19 cellular contexts compared by ENCODE assay signal in the genomic region with DNA sequence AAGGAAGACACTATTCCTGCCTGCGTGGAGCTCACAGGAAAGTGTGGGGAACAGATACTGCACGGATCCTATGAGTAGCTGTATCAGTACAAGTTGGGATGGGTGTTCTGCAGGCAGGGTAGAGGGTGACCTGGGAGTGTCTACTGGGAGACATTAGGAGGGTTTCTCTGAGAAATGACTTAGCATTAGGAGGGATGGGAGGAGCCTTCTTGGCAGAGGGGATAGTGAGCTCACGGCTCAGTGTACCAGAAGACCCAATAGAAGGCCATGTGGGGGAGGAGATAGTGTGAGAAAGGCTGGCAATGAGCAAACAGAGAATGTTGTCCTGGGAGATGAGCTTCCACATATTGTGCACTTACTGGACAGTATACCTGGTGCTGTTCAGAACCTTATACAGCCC.
DNase-seq lines count a peak whose midpoint lies in the region; ATAC-seq lines count a peak whose summit lies in the region.
"Had no signal": no experiment of that assay in that cellular context is flagged by ENCODE, and none has a peak within 500 bp of the region (broad histone marks: within the 10 kb centered on the region; RNA-seq: fewer than 3 reads in every experiment).

No MANE protein-coding gene starts in this region.

- peak overlapping the region; percentile 87 for H3K27ac ChIP-seq in skeletal muscle tissue (ENCODE audit: low read depth, low read length)
- H3K27ac ChIP-seq: coronary artery, epithelial cell of prostate, KMS-11, left lung, uterus had no signal

- H3K9me3 ChIP-seq in T-helper 17 cell (ENCODE audit: control insufficient read depth, low read length, poor library complexity, severe bottlenecking) (no peaks in the 10 kb centered on the region), skeletal muscle tissue (ENCODE audit: control insufficient read depth in 3 of 3, low read length in 3 of 3) (no peaks in the 10 kb centered on the region)
- H3K9me3 ChIP-seq: left lung, uterus had no signal

- H3K27me3 ChIP-seq in skeletal muscle tissue (ENCODE audit: control insufficient read depth in 3 of 3, insufficient read depth in 3 of 3, low read length in 3 of 3) = no peaks in the 10 kb centered on the region
- H3K27me3 ChIP-seq: left lung, uterus had no signal

- DNase-seq in NCI-H82 (lab: John Stamatoyannopoulos, UW) (peak; percentile 41), NCI-H82 treated with DMSO at 0.1 percent for 48 hours (lab: John Stamatoyannopoulos, UW; ENCODE audit: unreplicated experiment) (no peak), T-helper 17 cell (no peak), left ventricle myocardium superior (no peak), SHP77 treated with DMSO at 0.1 percent for 48 hours (lab: John Stamatoyannopoulos, UW) (no peak)
- DNase-seq in activated CD8-positive, alpha-beta memory T cell treated with anti-CD3 and anti-CD28 coated beads, Interleukin-2, amount 50 U/mL, for 4 hours = no peak
- DNase-seq: activated CD4-positive, CD25-positive, alpha-beta regulatory T cell treated with anti-CD3 and anti-CD28 coated beads, Interleukin-2, amount 50 U/mL, for 72 hours; activated T-cell treated with anti-CD3 and anti-CD28 coated beads, Interleukin-2, amount 50 U/mL, for 48 hours; left lung; naive thymus-derived CD4-positive, alpha-beta T cell; NCI-H524 treated with DMSO at 0.1 percent for 48 hours; T-helper 1 cell had no signal

- peaks cover 2% of the 10 kb centered on the region for H3K36me3 Mint-ChIP-seq in T-helper 17 cell (ENCODE audit: low read depth)
- H3K36me3 Mint-ChIP-seq: stimulated activated effector memory CD8-positive, alpha-beta T cell treated with anti-CD3 and anti-CD28 coated beads, Interleukin-12 subunit alpha, Interleukin-12 subunit beta, amount 100 ng/mL, for 72 hours had no signal

- no peak overlapping the region for H3K4me3 ChIP-seq in skeletal muscle tissue (ENCODE audit: low read length in 3 of 3)
- H3K4me3 ChIP-seq: coronary artery, left lung, uterus had no signal

- peaks cover 54 to 78% (median 66%) of the 10 kb centered on the region in 3 donors for H3K4me1 ChIP-seq in skeletal muscle tissue (ENCODE audit: control insufficient read depth in 3 of 3, insufficient read depth in 3 of 3, low read length in 3 of 3)
- H3K4me1 ChIP-seq: uterus had no signal

- peaks cover 23% of the 10 kb centered on the region for H3K4me1 Mint-ChIP-seq in T-helper 17 cell

- H3K27ac Mint-ChIP-seq in T-helper 17 cell = no peak overlapping the region

- no peak overlapping the region for H3K9ac ChIP-seq in skeletal muscle tissue (ENCODE audit: low read depth in 1 of 3, low read length in 3 of 3)
- H3K9ac ChIP-seq: KMS-11 had no signal

- ATAC-seq in T-helper 17 cell = no peak
- ATAC-seq in left ventricle myocardium superior = peak; percentile 20
- no peak for ATAC-seq in HG03469 (IDR thresholded peaks at IDR 0.05; ENCODE audit: unreplicated experiment)
- ATAC-seq: left lung; naive thymus-derived CD4-positive, alpha-beta T cell; stimulated activated effector memory CD8-positive, alpha-beta T cell treated with anti-CD3 and anti-CD28 coated beads, Interleukin-12 subunit alpha, Interleukin-12 subunit beta, amount 100 ng/mL, for 72 hours had no signal

- intact Hi-C loops in left ventricle myocardium superior (cut with micrococcal nuclease) = no loop called here

- H3K27me3 Mint-ChIP-seq in T-helper 17 cell = no peaks in the 10 kb centered on the region
- H3K27me3 Mint-ChIP-seq: naive thymus-derived CD4-positive, alpha-beta T cell had no signal

- H3K4me3 Mint-ChIP-seq in T-helper 17 cell = peak overlapping the region; percentile 5
- H3K4me3 Mint-ChIP-seq: stimulated activated effector memory CD8-positive, alpha-beta T cell treated with anti-CD3 and anti-CD28 coated beads, Interleukin-12 subunit alpha, Interleukin-12 subunit beta, amount 100 ng/mL, for 72 hours had no signal

- no peaks in the 10 kb centered on the region for H3K36me3 ChIP-seq in skeletal muscle tissue (ENCODE audit: control insufficient read depth in 3 of 3, insufficient read depth in 3 of 3, low read length in 3 of 3)
- H3K36me3 ChIP-seq: left lung, uterus had no signal
